ENCODE assay signal across 13 cellular contexts in the genomic region with DNA sequence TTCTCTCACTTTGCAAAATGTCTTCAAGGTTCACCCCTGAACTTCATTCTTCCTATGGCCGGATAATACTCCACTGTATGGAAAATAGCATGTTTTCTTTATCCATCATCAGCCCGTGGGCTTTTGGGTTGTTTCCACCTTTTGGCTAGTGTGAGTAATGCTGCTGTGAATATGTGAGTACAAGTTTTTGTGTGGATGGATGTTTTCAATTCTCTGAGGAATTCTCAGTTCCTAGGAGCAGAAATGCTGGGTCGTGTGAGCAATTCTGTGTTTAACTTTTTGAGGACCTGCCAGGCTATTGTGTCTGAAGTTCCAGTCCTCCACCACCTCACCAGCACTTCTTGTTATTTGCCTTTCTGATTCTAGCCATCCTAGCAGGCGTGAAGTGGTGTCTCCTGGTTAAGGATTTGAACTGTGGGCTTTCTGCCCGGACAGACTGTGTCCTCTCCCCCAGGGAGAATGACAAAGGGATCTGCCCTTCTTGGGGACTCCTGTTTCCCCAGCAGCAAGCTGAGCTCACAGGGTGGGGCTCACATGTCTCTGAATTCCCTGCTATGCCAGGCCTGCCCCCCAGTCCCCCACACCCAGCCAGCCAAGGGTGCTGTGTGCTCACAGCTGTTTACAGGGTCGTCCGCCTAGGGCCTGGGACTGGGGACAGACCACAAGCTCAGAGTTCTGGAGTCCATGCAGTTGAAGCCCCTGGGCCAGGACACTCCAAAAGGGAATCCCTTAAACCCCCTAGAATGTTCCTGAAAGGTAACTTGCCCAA.
A peak's percentile ranks its signal among the peaks of the same experiment; 100 is the strongest.
DNase-seq lines count a peak whose midpoint lies in the region; ATAC-seq, FAIRE-seq and TF ChIP-seq lines count a peak whose summit lies in the region.
"Had no signal": no experiment of that assay in that cellular context is flagged by ENCODE, and none has a peak within 500 bp of the region (broad histone marks: within the 10 kb centered on the region; RNA-seq: fewer than 3 reads in every experiment).

No MANE protein-coding gene starts in this region.

- TF ChIP-seq CTCF in SK-N-SH (IDR thresholded peaks at IDR 0.05) (no peak), K562 (IDR thresholded peaks at IDR 0.05 in 2 of 3, conservative IDR thresholded peaks at IDR 0.05 in 1 of 3; ENCODE audit: insufficient read depth in 2 of 3, low read depth in 1 of 3, low read length in 3 of 3) (no peak), fibroblast of villous mesenchyme (IDR thresholded peaks at IDR 0.05; ENCODE audit: insufficient read depth, low read depth, low read length) (no peak)

- intact Hi-C loops in K562 (cut with micrococcal nuclease): no loop called here

- ATAC-seq in SK-N-SH treated with all-trans-retinoic acid at 6 μM for 48 hours: no peak
- no peak for ATAC-seq in K562
- ATAC-seq in HG03045 (IDR thresholded peaks at IDR 0.05; ENCODE audit: unreplicated experiment): no peak
- ATAC-seq: T-helper 17 cell had no signal

- H3K27me3 ChIP-seq in SK-N-SH (ENCODE audit: insufficient read depth) (no peaks in the 10 kb centered on the region), K562 (ENCODE audit: control insufficient read depth in 2 of 2, insufficient read depth in 2 of 2, low read length in 2 of 2) (no peaks in the 10 kb centered on the region), thymus (ENCODE audit: control insufficient read depth, insufficient read depth) (no peaks in the 10 kb centered on the region)

- TF ChIP-seq EP300 in SK-N-SH (IDR thresholded peaks at IDR 0.05; ENCODE audit: borderline replicate concordance in 1 of 2, low read depth in 1 of 2, low read length in 1 of 2) (no peak), K562 (IDR thresholded peaks at IDR 0.05; ENCODE audit: low read length) (no peak)

- in situ Hi-C loops in K562 (cut with MboI): no loop called here

- TF ChIP-seq POLR2A in K562 (conservative IDR thresholded peaks at IDR 0.05): no peak

- BruUV-seq in K562 (replicated peaks; lab: Mats Ljungman, UMichigan): TSS peak; percentile 32

- H3K9me3 ChIP-seq in SK-N-SH (no peaks in the 10 kb centered on the region), K562 (replicated peaks; ENCODE audit: control insufficient read depth, insufficient read depth, low read depth, low read length) (peaks cover 11% of the 10 kb centered on the region), thymus (ENCODE audit: control insufficient read depth) (peaks cover 9% of the 10 kb centered on the region)

- 64% methylated on average over 5 of the region's 7 CpGs for WGBS in SK-N-SH (ENCODE audit: low lambda C conversion rate)
- 79% methylated on average over 7 of the region's 7 CpGs for WGBS in K562 (ENCODE audit: insufficient coverage, low coverage, missing lambda C conversion rate)
- 86% methylated on average over 7 of the region's 7 CpGs for WGBS in thymus

- FAIRE-seq in K562 (lab: Jason Lieb, UNC): peak; percentile 56
- FAIRE-seq: kidney had no signal

- no peak overlapping the region for H3K4me3 ChIP-seq in SK-N-SH (ENCODE audit: low read depth in 2 of 2, low read length in 1 of 2)
- no peak overlapping the region for H3K4me3 ChIP-seq in K562
- no peak overlapping the region for H3K4me3 ChIP-seq in fibroblast of villous mesenchyme (ENCODE audit: low read depth, low read length)
- H3K4me3 ChIP-seq in thymus (ENCODE audit: low read length): no peak overlapping the region

- H3K4me2 ChIP-seq in SK-N-SH (no peak overlapping the region), K562 (ENCODE audit: insufficient read depth, low read length) (no peak overlapping the region)

- no peaks in the 10 kb centered on the region for H3F3A ChIP-seq in SK-N-SH (replicated peaks; ENCODE audit: insufficient read depth)

- H3K9me1 ChIP-seq in K562 (ENCODE audit: control insufficient read depth, insufficient read depth, low read length): peaks cover 4% of the 10 kb centered on the region

- H3K79me2 ChIP-seq in SK-N-SH (ENCODE audit: insufficient read depth) (peaks cover 22% of the 10 kb centered on the region; the same call in 1 of the 2 replicates), K562 (ENCODE audit: control insufficient read depth, insufficient read depth, low read length) (peaks cover 16% of the 10 kb centered on the region)

- DNase-seq in SK-N-SH: no peak
- no peak for DNase-seq in K562 (ENCODE audit: extremely low read depth in 1 of 4, low spot score in 3 of 4)
- peak; percentile 71 for DNase-seq in fibroblast of villous mesenchyme (ENCODE audit: low read depth)
- no peak for DNase-seq in NCI-H1092 treated with DMSO at 0.1 percent for 48 hours (lab: John Stamatoyannopoulos, UW)
- no peak for DNase-seq in NCI-H1417 treated with DMSO at 0.1 percent for 48 hours (lab: John Stamatoyannopoulos, UW)
- DNase-seq: activated effector memory CD4-positive, alpha-beta T cell treated with anti-CD3 and anti-CD28 coated beads, Interleukin-2, amount 50 U/mL, for 16 hours; kidney; NCI-H2171 treated with DMSO at 0.1 percent for 48 hours; T-helper 17 cell had no signal

- H3K27ac ChIP-seq in SK-N-SH (ENCODE audit: low read depth in 2 of 2, low read length in 1 of 2) (peak overlapping the region; percentile 7 to 30), K562 (ENCODE audit: extremely low read depth, low read depth, low read length) (no peak overlapping the region), thymus (ENCODE audit: low read depth) (peak overlapping the region; percentile 20)
- H3K27ac ChIP-seq: 22Rv1 had no signal

- H3K9ac ChIP-seq in SK-N-SH (no peak overlapping the region), K562 (ENCODE audit: insufficient read depth in 1 of 2, low read depth in 2 of 2, low read length in 2 of 2) (peak overlapping the region in 1 of 2 experiments; percentile 23; a peak in 1 of 4 replicates)

- H4K20me1 ChIP-seq in SK-N-SH (ENCODE audit: insufficient read depth) (no peaks in the 10 kb centered on the region), K562 (replicated peaks; ENCODE audit: control insufficient read depth, insufficient read depth, low read length) (no peaks in the 10 kb centered on the region)

- H3K4me1 ChIP-seq in SK-N-SH (ENCODE audit: control insufficient read depth in 1 of 2, insufficient read depth in 2 of 2, low read depth in 1 of 2, low read length in 1 of 2) (peaks cover 14 to 68% of the 10 kb centered on the region in 2 experiments; a peak in 3 of 4 replicates), K562 (replicated peaks in 1 of 2; ENCODE audit: control insufficient read depth in 2 of 2, insufficient read depth in 2 of 2, low read length in 2 of 2) (peaks cover 23 to 76% of the 10 kb centered on the region in 2 experiments; a peak in 4 of 5 replicates), thymus (ENCODE audit: control insufficient read depth, insufficient read depth, low read length) (no peaks in the 10 kb centered on the region)

- H3K9me2 ChIP-seq in SK-N-SH: no peaks in the 10 kb centered on the region

- CTCF ChIA-PET in SK-N-SH (lab: Yijun Ruan, JAX) (interaction anchor here (1.0 to 6.7 kb wide), 9 partner anchors 25 to 89 kb away, joined by 3 to 43 read pairs (median 4); no protein-coding TSS in a partner anchor), K562 (lab: Yijun Ruan, JAX; ENCODE audit: low intra/inter-chr PET ratio) (no interaction called here)

- H3K36me3 ChIP-seq in SK-N-SH (replicated peaks in 1 of 2; ENCODE audit: control insufficient read depth in 1 of 2, insufficient read depth in 2 of 2, low read length in 1 of 2): no peaks in the 10 kb centered on the region
- H3K36me3 ChIP-seq in K562 (ENCODE audit: control insufficient read depth, insufficient read depth, low read length): peaks cover 4% of the 10 kb centered on the region; the same call in 2 of the 3 replicates
- H3K36me3 ChIP-seq in thymus (ENCODE audit: control insufficient read depth, insufficient read depth): no peaks in the 10 kb centered on the region

- POLR2A ChIA-PET in SK-N-SH (lab: Yijun Ruan, JAX) (interaction anchor here (1.1 kb wide), 1 partner anchor 41 kb away, joined by 3 read pairs; no protein-coding TSS in a partner anchor), K562 (lab: Yijun Ruan, JAX) (interaction anchor here (0.9 to 2.6 kb wide), 2 partner anchors 12 to 13 kb away, joined by 4 to 9 read pairs; no protein-coding TSS in a partner anchor)

- no peak overlapping the region for H2AFZ ChIP-seq in SK-N-SH (ENCODE audit: low read depth)
- no peak overlapping the region for H2AFZ ChIP-seq in K562 (ENCODE audit: low read depth, low read length)

- no peak for TF ChIP-seq RAD21 in SK-N-SH (IDR thresholded peaks at IDR 0.05; ENCODE audit: low read length)
- TF ChIP-seq RAD21 in K562 (CRISPR knock-in tag; conservative IDR thresholded peaks at IDR 0.05 in 1 of 2, IDR thresholded peaks at IDR 0.05 in 1 of 2): no peak

TF ChIP-seq in SK-N-SH, 30 proteins besides CTCF, POLR2A, EP300 and RAD21 (continues in another document):
- TF ChIP-seq ELF1 (IDR thresholded peaks at IDR 0.05) (no peak), MXI1 (IDR thresholded peaks at IDR 0.05; ENCODE audit: low read depth, low read length) (no peak), FOXM1 (IDR thresholded peaks at IDR 0.05; ENCODE audit: low read depth) (no peak), NFIC (IDR thresholded peaks at IDR 0.05; ENCODE audit: borderline replicate concordance) (no peak), YY1 (IDR thresholded peaks at IDR 0.05; ENCODE audit: low read depth) (no peak), SMC3 (IDR thresholded peaks at IDR 0.05; ENCODE audit: low read depth, low read length) (no peak)

TF ChIP-seq in SK-N-SH treated with all-trans-retinoic acid at 6 μM for 48 hours, 23 proteins besides CTCF, POLR2A, EP300 and RAD21 (continues in another document):
- TF ChIP-seq ZC3H10 (CRISPR knock-in tag; IDR thresholded peaks at IDR 0.05) (no peak), TOX (CRISPR knock-in tag; IDR thresholded peaks at IDR 0.05; ENCODE audit: borderline replicate concordance) (no peak), CSDC2 (CRISPR knock-in tag; IDR thresholded peaks at IDR 0.05) (no peak), RARB (CRISPR knock-in tag; IDR thresholded peaks at IDR 0.05) (no peak), TCF4 (CRISPR knock-in tag; IDR thresholded peaks at IDR 0.05; ENCODE audit: borderline replicate concordance) (no peak), ZNF8 (CRISPR knock-in tag; IDR thresholded peaks at IDR 0.05) (no peak), ZNF565 (CRISPR knock-in tag; conservative IDR thresholded peaks at IDR 0.05; ENCODE audit: low read depth) (no peak), ARNTL (CRISPR knock-in tag; IDR thresholded peaks at IDR 0.05; ENCODE audit: borderline replicate concordance, low read depth) (no peak), GLIS3 (CRISPR knock-in tag; IDR thresholded peaks at IDR 0.05) (no peak)

TF ChIP-seq in K562, 482 proteins besides CTCF, POLR2A, EP300 and RAD21:
- TF ChIP-seq NCOA4 (IDR thresholded peaks at IDR 0.05; ENCODE audit: partially characterized antibody): no peak
- no peak for TF ChIP-seq ZNF316 (IDR thresholded peaks at IDR 0.05)
- TF ChIP-seq CBX1 (IDR thresholded peaks at IDR 0.05; ENCODE audit: low read depth): no peak
- no peak for TF ChIP-seq ZNF239 (CRISPR knock-in tag; IDR thresholded peaks at IDR 0.05)
- no peak for TF ChIP-seq YY1 (IDR thresholded peaks at IDR 0.05; ENCODE audit: borderline replicate concordance in 1 of 3, control insufficient read depth in 1 of 3, extremely low read depth in 1 of 3, insufficient read depth in 3 of 3, insufficient read length in 1 of 3, insufficient replicate concordance in 2 of 3, low read depth in 1 of 3, low read length in 2 of 3)
- TF ChIP-seq ZNF184 (CRISPR knock-in tag; IDR thresholded peaks at IDR 0.05): peak; percentile 74
- no peak for TF ChIP-seq ZNF133 (CRISPR knock-in tag; IDR thresholded peaks at IDR 0.05)
